Comparison of ENCODE assay signal across 6 cellular contexts in genomic region chr11:68634606-68635005, GRCh38. TPM values are rescaled to one million over a fixed set of nuclear protein-coding genes. Genes with fewer than 3 reads are reported as not detected.
"Had no signal": no experiment of that assay in that cellular context is flagged by ENCODE, and none has a peak within 500 bp of the region (broad histone marks: within the 10 kb centered on the region; RNA-seq: fewer than 3 reads in every experiment).

No MANE protein-coding gene starts in this region.

RNA-seq across cellular contexts. Expression of gene GAL, which starts 49.7 kb away (rescaled TPM):
- total RNA-seq: natural killer cell, occipital lobe, osteoblast, renal cortical epithelial cell, right cardiac atrium, thoracic aorta had no signal
